Comparison of ENCODE assay signal across 8 cellular contexts in genomic region chr10:92690211-92691041, GRCh38. TPM values are rescaled to one million over a fixed set of nuclear protein-coding genes. Genes with fewer than 3 reads are reported as not detected.
DNase-seq lines count a peak whose midpoint lies in the region; ATAC-seq and TF ChIP-seq lines count a peak whose summit lies in the region.

No MANE protein-coding gene starts in this region.

- H3K4me3 Mint-ChIP-seq in CD4-positive, CD25-positive, alpha-beta regulatory T cell: peak overlapping the region; percentile 83 to 93 (median 85)
- peak overlapping the region; percentile 74 for H3K4me3 Mint-ChIP-seq in progenitor cell of endocrine pancreas (ENCODE audit: low read depth)

- peaks cover 0 to 8% (median 2%) of the 10 kb centered on the region in 7 donors for H3K9me3 Mint-ChIP-seq in CD4-positive, CD25-positive, alpha-beta regulatory T cell
- H3K9me3 Mint-ChIP-seq in progenitor cell of endocrine pancreas (ENCODE audit: low read depth): peaks cover 7% of the 10 kb centered on the region

- WGBS in heart left ventricle, 4 donors: 2 to 7% (median 4%) methylated on average over 23 to 77 of the region's 77 CpGs

- intact Hi-C loops in heart left ventricle (cut with DNase I): loop anchor here in 9 of 10 donors (2.0 to 10.0 kb wide), 7 partner anchors 64 to 154 kb away; partner anchors contain the start of genes EXOC6 (in 2 of the 9) and KIF11 (in 1 of the 9)

- H3K27me3 ChIP-seq in CD4-positive, CD25-positive, alpha-beta regulatory T cell (ENCODE audit: control insufficient read depth, insufficient read depth, low read length): peaks cover 54% of the 10 kb centered on the region
- peaks cover 2 to 47% (median 40%) of the 10 kb centered on the region in 9 donors for H3K27me3 ChIP-seq in heart left ventricle

- no peaks in the 10 kb centered on the region for H3K36me3 ChIP-seq in CD4-positive, CD25-positive, alpha-beta regulatory T cell (ENCODE audit: control insufficient read depth, insufficient read depth, low read length)
- H3K36me3 ChIP-seq in SK-N-MC (ENCODE audit: insufficient read depth, low read length) (no peaks in the 10 kb centered on the region), heart left ventricle (peaks cover 0 to 31% (median 12%) of the 10 kb centered on the region in 9 donors)

- peak; percentile 27 to 47 (median 32) for DNase-seq in CD4-positive, CD25-positive, alpha-beta regulatory T cell
- DNase-seq in SK-N-MC (ENCODE audit: low read depth, low spot score) (no peak), heart left ventricle (peak; percentile 60 to 84 (median 65)), progenitor cell of endocrine pancreas (ENCODE audit: low spot score, unreplicated experiment) (peak; percentile 43), NCI-H446 treated with DMSO at 0.1 percent for 48 hours (lab: John Stamatoyannopoulos, UW) (no peak), NCI-H345 (lab: John Stamatoyannopoulos, UW) (no peak)
- DNase-seq in activated naive CD4-positive, alpha-beta T cell treated with anti-CD3 and anti-CD28 coated beads, Interleukin-2, amount 50 U/mL, for 16 hours: peak; percentile 38

- no peak overlapping the region for H3K9ac ChIP-seq in SK-N-MC (ENCODE audit: insufficient read length)

- no peak for TF ChIP-seq POLR2A in heart left ventricle (IDR thresholded peaks at IDR 0.05)

- peak overlapping the region in 1 of 3 donors; percentile 63 for H3K27ac Mint-ChIP-seq in CD4-positive, CD25-positive, alpha-beta regulatory T cell
- peak overlapping the region; percentile 93 for H3K27ac Mint-ChIP-seq in progenitor cell of endocrine pancreas

- no peaks in the 10 kb centered on the region for H3K36me3 Mint-ChIP-seq in CD4-positive, CD25-positive, alpha-beta regulatory T cell
- H3K36me3 Mint-ChIP-seq in progenitor cell of endocrine pancreas (ENCODE audit: insufficient read depth): peaks cover 12% of the 10 kb centered on the region

- TF ChIP-seq CTCF in heart left ventricle (IDR thresholded peaks at IDR 0.05): no peak
- no peak for TF ChIP-seq CTCF in progenitor cell of endocrine pancreas (IDR thresholded peaks at IDR 0.05; ENCODE audit: unreplicated experiment)

- peaks cover 78% of the 10 kb centered on the region for H3K27me3 Mint-ChIP-seq in CD4-positive, CD25-positive, alpha-beta regulatory T cell
- H3K27me3 Mint-ChIP-seq in progenitor cell of endocrine pancreas: peaks cover 2% of the 10 kb centered on the region

- peaks cover 26% of the 10 kb centered on the region for H3K4me1 ChIP-seq in CD4-positive, CD25-positive, alpha-beta regulatory T cell (ENCODE audit: control insufficient read depth, insufficient read depth, low read length, poor library complexity, severe bottlenecking)
- peaks cover 0 to 53% (median 5%) of the 10 kb centered on the region in 12 donors for H3K4me1 ChIP-seq in heart left ventricle

- peaks cover 0 to 27% (median 19%) of the 10 kb centered on the region in 4 donors for H3K4me1 Mint-ChIP-seq in CD4-positive, CD25-positive, alpha-beta regulatory T cell
- peaks cover 25% of the 10 kb centered on the region for H3K4me1 Mint-ChIP-seq in progenitor cell of endocrine pancreas (ENCODE audit: low read depth)

- no peak overlapping the region for H3K27ac ChIP-seq in CD4-positive, CD25-positive, alpha-beta regulatory T cell (ENCODE audit: insufficient read depth, low read length, poor library complexity, severe bottlenecking)
- H3K27ac ChIP-seq in SK-N-MC (no peak overlapping the region), heart left ventricle (peak overlapping the region; percentile 70 to 95 (median 90))

- peak overlapping the region; percentile 81 for H3K4me3 ChIP-seq in CD4-positive, CD25-positive, alpha-beta regulatory T cell (ENCODE audit: low read depth, low read length)
- H3K4me3 ChIP-seq in SK-N-MC (peak overlapping the region; percentile 69), heart left ventricle (peak overlapping the region; percentile 37 to 81 (median 66))

- peak; percentile 49 to 57 for ATAC-seq in CD4-positive, CD25-positive, alpha-beta regulatory T cell (ENCODE audit: low read depth in 2 of 2)
- ATAC-seq in HG02642 (IDR thresholded peaks at IDR 0.05; ENCODE audit: poor library complexity, unreplicated experiment) (peak; percentile 34), heart left ventricle (peak; percentile 40 to 83 (median 70))

- no peaks in the 10 kb centered on the region for H3K9me3 ChIP-seq in CD4-positive, CD25-positive, alpha-beta regulatory T cell (ENCODE audit: control insufficient read depth in 2 of 2, low read length in 2 of 2)
- H3K9me3 ChIP-seq in SK-N-MC (ENCODE audit: low read depth, low read length) (no peaks in the 10 kb centered on the region), heart left ventricle (peaks cover 0 to 11% (median 4%) of the 10 kb centered on the region in 12 donors)

RNA-seq across cellular contexts. Expression of gene HHEX, which starts 0.7 kb away (rescaled TPM):
- 1.2 TPM for total RNA-seq in CD4-positive, CD25-positive, alpha-beta regulatory T cell
- under 1 TPM in 3 of 4 donors, not detected in 1; 0.19 to 0.71 (median 0.22) TPM for polyA plus RNA-seq in CD4-positive, CD25-positive, alpha-beta regulatory T cell
- 10 to 100 TPM in 1 of 9 donors, 1 to 10 TPM in 8; 1.5 to 14.0 (median 4.1) TPM for total RNA-seq in heart left ventricle
- polyA plus RNA-seq in heart left ventricle: 1 to 10 TPM; 2.6 to 3.5 TPM
- 39.3 and 46.1 TPM in 2 replicates for total RNA-seq in progenitor cell of endocrine pancreas

Comparison
In these comparisons a context has a peak if more than half of its experiments do, and no peak if none do; other contexts are left out.
1. DNase-seq: peak in CD4-positive, CD25-positive, alpha-beta regulatory T cell (3 of 3), activated naive CD4-positive, alpha-beta T cell treated with anti-CD3 and anti-CD28 coated beads, Interleukin-2, amount 50 U/mL, for 16 hours (single experiment), heart left ventricle (5 of 5) and progenitor cell of endocrine pancreas (single experiment); none in SK-N-MC (single experiment), NCI-H446 treated with DMSO at 0.1 percent for 48 hours (single experiment) and NCI-H345 (single experiment).
2. H3K27ac ChIP-seq: peak in heart left ventricle (12 of 12); none in CD4-positive, CD25-positive, alpha-beta regulatory T cell (single experiment) and SK-N-MC (single experiment).
3. Peak in every context shown above with its lines, with median percentiles within 50 percentile points of each other: ATAC-seq and H3K4me3 ChIP-seq.